In the genomic region with DNA sequence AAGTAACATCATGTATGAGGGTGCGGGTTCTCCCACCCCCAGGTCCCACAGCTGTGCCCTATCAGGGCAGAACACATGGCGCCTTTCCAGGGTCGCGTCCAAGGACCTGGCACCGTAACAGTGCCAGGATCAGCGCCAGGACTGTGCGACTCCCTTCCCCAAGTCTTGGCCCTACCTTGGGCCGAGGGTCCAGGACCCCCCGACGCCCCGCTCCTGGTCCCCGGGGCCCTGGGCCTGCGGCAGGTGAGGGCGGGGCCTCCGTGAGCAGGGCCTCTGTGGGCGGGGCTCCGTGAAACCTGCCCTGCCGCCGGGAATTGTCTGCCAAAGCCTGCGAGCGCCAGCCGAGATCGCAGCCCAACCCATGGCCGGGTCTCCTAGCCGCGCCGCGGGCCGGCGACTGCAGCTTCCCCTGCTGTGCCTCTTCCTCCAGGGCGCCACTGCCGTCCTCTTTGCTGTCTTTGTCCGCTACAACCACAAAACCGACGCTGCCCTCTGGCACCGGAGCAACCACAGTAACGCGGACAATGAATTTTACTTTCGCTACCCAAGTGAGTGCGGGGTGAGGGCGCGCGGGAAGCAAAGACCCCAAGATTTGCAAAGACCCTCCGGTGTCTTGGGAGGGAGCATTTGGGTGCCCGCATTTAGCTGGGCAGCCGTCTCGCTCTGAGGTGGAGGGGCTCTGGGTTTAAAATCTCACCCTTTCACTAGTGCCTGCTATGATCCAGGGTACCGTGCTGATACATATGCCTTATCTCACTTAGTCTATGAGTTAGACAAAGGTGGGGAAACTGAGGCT, we compare ENCODE assay signal across 10 cellular contexts. TPM values are rescaled to one million over a fixed set of nuclear protein-coding genes. Genes with fewer than 3 reads are reported as not detected.
DNase-seq lines count a peak whose midpoint lies in the region; ATAC-seq, FAIRE-seq and TF ChIP-seq lines count a peak whose summit lies in the region.
"Had no signal": no experiment of that assay in that cellular context is flagged by ENCODE, and none has a peak within 500 bp of the region (broad histone marks: within the 10 kb centered on the region; RNA-seq: fewer than 3 reads in every experiment).

RHBG (plus strand) TSS at position 323 of the 796 bp plus-strand sequence; CDS start at position 362, 39 bp downstream.

- TF ChIP-seq EP300 in SK-N-SH (IDR thresholded peaks at IDR 0.05; ENCODE audit: borderline replicate concordance in 1 of 2, low read depth in 1 of 2, low read length in 1 of 2): no peak

- H3K9ac ChIP-seq in SK-N-SH: no peak within 1 kb of the TSS

- TF ChIP-seq POLR2A in GM12891 (IDR thresholded peaks at IDR 0.05; ENCODE audit: low read depth, low read length): no peak

- H3K79me2 ChIP-seq in SK-N-SH (ENCODE audit: insufficient read depth): no peaks in the 10 kb centered on the region

- DNase-seq in SK-N-SH (no peak), Panc1 (ENCODE audit: low read depth, low spot score) (no peak), ecto neural progenitor cell (ENCODE audit: low spot score) (peak; percentile 72), mesothelial cell of epicardium (ENCODE audit: low spot score in 2 of 2, unreplicated experiment in 2 of 2) (peak in 1 of 2 experiments; percentile 59), GM12891 (ENCODE audit: insufficient read length, low spot score) (no peak), NCI-H1694 treated with DMSO at 0.1 percent for 48 hours (lab: John Stamatoyannopoulos, UW) (no peak), NCI-H1048 (lab: John Stamatoyannopoulos, UW) (no peak)

- no peak for FAIRE-seq in GM12891 (lab: Jason Lieb, UNC)
- FAIRE-seq: G401.6 had no signal

- ATAC-seq in SK-N-SH treated with all-trans-retinoic acid at 6 μM for 48 hours (no peak), Panc1 (peak; percentile 69)

- H3K4me3 Mint-ChIP-seq in mesothelial cell of epicardium: peak within 1 kb of the TSS; percentile 69

- H3K36me3 Mint-ChIP-seq in mesothelial cell of epicardium: no peaks in the 10 kb centered on the region

- BruUV-seq in Panc1 (replicated peaks; lab: Mats Ljungman, UMichigan): no TSS peak

- TF ChIP-seq CTCF in SK-N-SH (IDR thresholded peaks at IDR 0.05) (no peak), Panc1 (IDR thresholded peaks at IDR 0.05) (no peak), mesothelial cell of epicardium (IDR thresholded peaks at IDR 0.05; ENCODE audit: unreplicated experiment) (no peak)

- H3K27ac ChIP-seq in SK-N-SH (ENCODE audit: low read depth in 2 of 2, low read length in 1 of 2): peak within 1 kb of the TSS in 1 of 2 experiments; percentile 64; a peak in 2 of 4 replicates
- H3K27ac ChIP-seq in Panc1 (ENCODE audit: low read length): 0 out of 2 replicates have a peak within 1 kb of the TSS, but pooled peaks have one; percentile 54

- in situ Hi-C loops in Panc1 (cut with HindIII; ENCODE audit: low pct_unique_long_range_greater_than_20kb, low sequenced_read_pairs): no loop called here

- 92% methylated on average over 28 of the region's 48 CpGs for WGBS in SK-N-SH (ENCODE audit: low lambda C conversion rate)

- H3K9me2 ChIP-seq in SK-N-SH: no peaks in the 10 kb centered on the region

- CTCF ChIA-PET in SK-N-SH (lab: Yijun Ruan, JAX): interaction anchor here (1.0 to 11.5 kb wide), 3 partner anchors 14 to 76 kb away, joined by 3 to 117 read pairs (median 30); no protein-coding TSS in a partner anchor
- CTCF ChIA-PET in Panc1 (lab: Charles Lee): interaction anchor here (1.1 kb wide), 1 partner anchor 13 kb away, joined by 3 read pairs; no protein-coding TSS in a partner anchor

- H2AFZ ChIP-seq in SK-N-SH (ENCODE audit: low read depth): no peak within 1 kb of the TSS

- no peak within 1 kb of the TSS for H3K27ac Mint-ChIP-seq in mesothelial cell of epicardium

- no peaks in the 10 kb centered on the region for H4K20me1 ChIP-seq in SK-N-SH (ENCODE audit: insufficient read depth)

- no peak for TF ChIP-seq RAD21 in SK-N-SH (IDR thresholded peaks at IDR 0.05; ENCODE audit: low read length)

- H3K4me1 ChIP-seq in SK-N-SH (ENCODE audit: control insufficient read depth in 1 of 2, insufficient read depth in 2 of 2, low read depth in 1 of 2, low read length in 1 of 2) (peaks cover 0 to 17% of the 10 kb centered on the region in 2 experiments; a peak in 1 of 4 replicates), Panc1 (ENCODE audit: control insufficient read depth, insufficient read depth, low read length) (peaks cover 5% of the 10 kb centered on the region; the same call in 1 of the 2 replicates)

- peaks cover 22% of the 10 kb centered on the region for H3K4me1 Mint-ChIP-seq in mesothelial cell of epicardium

- H3K9me3 Mint-ChIP-seq in mesothelial cell of epicardium: no peaks in the 10 kb centered on the region

- H3K4me3 ChIP-seq in SK-N-SH (ENCODE audit: low read depth in 2 of 2, low read length in 1 of 2): no peak within 1 kb of the TSS
- peak within 1 kb of the TSS; percentile 41 to 52 for H3K4me3 ChIP-seq in Panc1 (ENCODE audit: low read depth in 2 of 2, low read length in 2 of 2)

- H3F3A ChIP-seq in SK-N-SH (replicated peaks; ENCODE audit: insufficient read depth): no peaks in the 10 kb centered on the region

- POLR2A ChIA-PET in SK-N-SH (lab: Yijun Ruan, JAX): no interaction called here
- POLR2A ChIA-PET in Panc1 (lab: Charles Lee): no interaction called here

- H3K27me3 ChIP-seq in SK-N-SH (ENCODE audit: insufficient read depth) (no peaks in the 10 kb centered on the region), Panc1 (ENCODE audit: control insufficient read depth, insufficient read depth, low read length) (no peaks in the 10 kb centered on the region)

- intact Hi-C loops in Panc1 (cut with micrococcal nuclease; ENCODE audit: unreplicated experiment): no loop called here

- H3K9me3 ChIP-seq in SK-N-SH (no peaks in the 10 kb centered on the region), Panc1 (ENCODE audit: control insufficient read depth, insufficient read depth, low read depth, low read length) (no peaks in the 10 kb centered on the region)

- H3K36me3 ChIP-seq in SK-N-SH (replicated peaks in 1 of 2; ENCODE audit: control insufficient read depth in 1 of 2, insufficient read depth in 2 of 2, low read length in 1 of 2) (no peaks in the 10 kb centered on the region), Panc1 (ENCODE audit: control insufficient read depth, insufficient read depth, low read length) (no peaks in the 10 kb centered on the region; the same call in 1 of the 2 replicates)

- peak within 1 kb of the TSS; percentile 21; the same call in 1 of the 2 replicates for H3K4me2 ChIP-seq in SK-N-SH

- peaks cover 19% of the 10 kb centered on the region for H3K27me3 Mint-ChIP-seq in mesothelial cell of epicardium (ENCODE audit: low read depth)

TF ChIP-seq in SK-N-SH, 30 proteins besides CTCF, POLR2A, EP300 and RAD21 (continues in another document):
- TF ChIP-seq, protein P1, sequence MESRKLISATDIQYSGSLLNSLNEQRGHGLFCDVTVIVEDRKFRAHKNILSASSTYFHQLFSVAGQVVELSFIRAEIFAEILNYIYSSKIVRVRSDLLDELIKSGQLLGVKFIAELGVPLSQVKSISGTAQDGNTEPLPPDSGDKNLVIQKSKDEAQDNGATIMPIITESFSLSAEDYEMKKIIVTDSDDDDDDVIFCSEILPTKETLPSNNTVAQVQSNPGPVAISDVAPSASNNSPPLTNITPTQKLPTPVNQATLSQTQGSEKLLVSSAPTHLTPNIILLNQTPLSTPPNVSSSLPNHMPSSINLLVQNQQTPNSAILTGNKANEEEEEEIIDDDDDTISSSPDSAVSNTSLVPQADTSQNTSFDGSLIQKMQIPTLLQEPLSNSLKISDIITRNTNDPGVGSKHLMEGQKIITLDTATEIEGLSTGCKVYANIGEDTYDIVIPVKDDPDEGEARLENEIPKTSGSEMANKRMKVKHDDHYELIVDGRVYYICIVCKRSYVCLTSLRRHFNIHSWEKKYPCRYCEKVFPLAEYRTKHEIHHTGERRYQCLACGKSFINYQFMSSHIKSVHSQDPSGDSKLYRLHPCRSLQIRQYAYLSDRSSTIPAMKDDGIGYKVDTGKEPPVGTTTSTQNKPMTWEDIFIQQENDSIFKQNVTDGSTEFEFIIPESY (IDR thresholded peaks at IDR 0.05; ENCODE audit: borderline replicate concordance, low read depth): no peak

TF ChIP-seq in SK-N-SH treated with all-trans-retinoic acid at 6 μM for 48 hours, 23 proteins besides CTCF, POLR2A, EP300 and RAD21 (continues in another document):
- TF ChIP-seq ZFP30 (CRISPR knock-in tag; IDR thresholded peaks at IDR 0.05): no peak

TF ChIP-seq in GM12891, 5 proteins besides CTCF, POLR2A, EP300 and RAD21:
- TF ChIP-seq TAF1 (IDR thresholded peaks at IDR 0.05; ENCODE audit: low read depth, low read length) (no peak), POLR2AphosphoS5 (IDR thresholded peaks at IDR 0.05; ENCODE audit: low read depth, low read length) (no peak), SPI1 (IDR thresholded peaks at IDR 0.05; ENCODE audit: low read depth, low read length) (no peak), PAX5 (IDR thresholded peaks at IDR 0.05; ENCODE audit: insufficient read depth, low read length, severe bottlenecking) (no peak), POU2F2 (IDR thresholded peaks at IDR 0.05; ENCODE audit: low read depth, low read length) (no peak)

RNA-seq across cellular contexts. Expression of gene RHBG, which starts in this region (rescaled TPM):
- polyA plus RNA-seq in SK-N-SH (2012; rRNA removed): 0.18 TPM in 1 of 2 replicates, not detected in the other
- not detected in 2 replicates for polyA plus RNA-seq in SK-N-SH (2012; cell fraction: cytosol; rRNA removed)
- polyA plus RNA-seq in SK-N-SH (2012; cell fraction: nucleus; rRNA removed): 0.15 TPM in 1 of 2 replicates, not detected in the other
- total RNA-seq in Panc1 (2021; ENCODE audit: unreplicated experiment) (0.28 TPM), mesothelial cell of epicardium (0.88 to 1.2 TPM (median 0.92 TPM) in 3 replicates)
- not detected for polyA plus RNA-seq in Panc1 (2012; ENCODE audit: insufficient read length)
- 0.08 TPM for polyA plus RNA-seq in GM12891 (2012; ENCODE audit: low read depth, missing spikeins)
- total RNA-seq: activated CD8-positive, alpha-beta memory T cell treated with anti-CD3 and anti-CD28 coated beads for 36 hours had no signal

Comparison
In these comparisons a context has a peak if more than half of its experiments do, and no peak if none do; other contexts are left out.
1. Peak in ATAC-seq, H3K4me3 ChIP-seq and H3K27ac ChIP-seq in Panc1; RNA of the gene not detected or under 1 TPM.